Comparison of ENCODE assay signal across 14 cellular contexts in genomic region chr4:47598320-47598719, GRCh38.
"Had no signal": no experiment of that assay in that cellular context is flagged by ENCODE, and none has a peak within 500 bp of the region (broad histone marks: within the 10 kb centered on the region; RNA-seq: fewer than 3 reads in every experiment).

No MANE protein-coding gene starts in this region.

- H3K4me1 ChIP-seq: adrenal gland, thyroid gland had no signal

- H3K27ac ChIP-seq: adrenal gland, right atrium auricular region, skin epidermis, thyroid gland had no signal

- H3K4me3 ChIP-seq: adrenal gland, right atrium auricular region, skin epidermis, thyroid gland had no signal

- DNase-seq: activated CD4-positive, alpha-beta memory T cell treated with anti-CD3 and anti-CD28 coated beads, Interleukin-2, amount 10 ng/mL, durations not matched to agents 7 days and 5 days; activated CD4-positive, alpha-beta T cell treated with anti-CD3 and anti-CD28 coated beads for 4 hours; activated T-cell treated with anti-CD3 and anti-CD28 coated beads, Interleukin-2, amount 50 U/mL, for 24 hours; effector CD8-positive, alpha-beta T cell; stimulated activated CD4-positive, alpha-beta T cell treated with anti-CD3 and anti-CD28 coated beads, Interleukin-15, amount 100 ng/mL, for 24 hours; stimulated activated CD4-positive, alpha-beta T cell treated with anti-CD3 and anti-CD28 coated beads, Interleukin-4, amount 100 ng/mL, for 1 hour; stimulated activated naive B cell treated with anti-CD40 and anti-IgM and Interleukin-4, amounts not matched to agents 10 μg/mL and 1 μg/mL and 100 μg/mL, for 72 hours; T-helper 2 cell; thyroid gland had no signal

- FAIRE-seq: TTC549, urothelium cell line had no signal

- H3K27me3 ChIP-seq: adrenal gland, right atrium auricular region, thyroid gland had no signal

- H3K36me3 ChIP-seq: adrenal gland had no signal

- H3K9me3 ChIP-seq: adrenal gland, right atrium auricular region, thyroid gland had no signal
